In genomic region chr2:230307485-230307884, GRCh38 we compare ENCODE assay signal across 23 cellular contexts. TPM values are rescaled to one million over a fixed set of nuclear protein-coding genes. Genes with fewer than 3 reads are reported as not detected.
DNase-seq lines count a peak whose midpoint lies in the region; ATAC-seq, FAIRE-seq and TF ChIP-seq lines count a peak whose summit lies in the region.
"Had no signal": no experiment of that assay in that cellular context is flagged by ENCODE, and none has a peak within 500 bp of the region (broad histone marks: within the 10 kb centered on the region; RNA-seq: fewer than 3 reads in every experiment).

No MANE protein-coding gene starts in this region.

- H3K4me2 ChIP-seq in HepG2 (ENCODE audit: low read depth, low read length): no peak overlapping the region
- H3K4me2 ChIP-seq: A549; BLaER1 treated with 17β-estradiol and CSF1 and Interleukin-3, amounts not matched to agents 10 nM and 100 nM had no signal

- TF ChIP-seq POLR2A in HepG2 (IDR thresholded peaks at IDR 0.05; ENCODE audit: insufficient read depth in 1 of 2, low read depth in 2 of 2, low read length in 2 of 2) (no peak), right lobe of liver (IDR thresholded peaks at IDR 0.05) (no peak), spleen (IDR thresholded peaks at IDR 0.05) (no peak)

- no peak for DNase-seq in HepG2 (ENCODE audit: low spot score)
- no peak for DNase-seq in right lobe of liver
- DNase-seq in memory B cell (ENCODE audit: low spot score in 2 of 2): no peak
- peak; percentile 63 for DNase-seq in spleen
- no peak for DNase-seq in stimulated activated naive B cell treated with anti-CD40 and anti-IgM and Interleukin-4, amounts not matched to agents 10 μg/mL and 1 μg/mL and 100 μg/mL, for 72 hours
- DNase-seq in NCI-H1092 (lab: John Stamatoyannopoulos, UW): no peak
- no peak for DNase-seq in activated naive CD4-positive, alpha-beta T cell treated with anti-CD3 and anti-CD28 coated beads for 36 hours
- DNase-seq: AML-193; Caco-2; Calu3; CD4-positive, alpha-beta T cell; CD8-positive, alpha-beta T cell; DMS79 treated with DMSO at 0.1 percent for 48 hours; GF-D8 had no signal

- 11% methylated on average over 2 of the region's 2 CpGs for WGBS in HepG2 (ENCODE audit: low lambda C conversion rate)
- 100% methylated on average over 1 of the region's 2 CpGs for WGBS in right lobe of liver (ENCODE audit: insufficient coverage, low coverage, low lambda C conversion rate, missing lambda C conversion rate)
- WGBS in spleen, 5 donors: 85 to 97% (median 95%) methylated on average over 2 of the region's 2 CpGs

- H3K4me3 ChIP-seq in HepG2 (replicated peaks in 1 of 3; ENCODE audit: insufficient read depth in 1 of 3, low read depth in 2 of 3, low read length in 3 of 3) (no peak overlapping the region), right lobe of liver (no peak overlapping the region), spleen (no peak overlapping the region)
- H3K4me3 ChIP-seq: A549; BLaER1 treated with 17β-estradiol and CSF1 and Interleukin-3, amounts not matched to agents 10 nM and 100 nM had no signal

- H3K27ac ChIP-seq in HepG2 (ENCODE audit: extremely low read length, insufficient read depth, low read length) (no peak overlapping the region), right lobe of liver (no peak overlapping the region), spleen (no peak overlapping the region)
- H3K27ac ChIP-seq: 22Rv1; A549; BLaER1 treated with 17β-estradiol and CSF1 and Interleukin-3, amounts not matched to agents 10 nM and 100 nM; C4-2B had no signal

- ATAC-seq in HepG2 (no peak), right lobe of liver (no peak), memory B cell (ENCODE audit: low read depth) (no peak)
- peak in 1 of 2 donors; percentile 8 for ATAC-seq in stimulated activated naive B cell treated with anti-CD40 and anti-IgM and Interleukin-4, amounts not matched to agents 10 μg/mL and 1 μg/mL and 100 μg/mL, for 72 hours (replicated peaks)
- ATAC-seq: A549; CD8-positive, alpha-beta T cell had no signal

- POLR2A ChIA-PET in HepG2 (lab: Yijun Ruan, JAX): no interaction called here

- H3K27me3 ChIP-seq in HepG2 (ENCODE audit: control insufficient read depth in 1 of 2, insufficient read depth in 2 of 2, low read length in 2 of 2) (peaks cover 1 to 39% of the 10 kb centered on the region in 2 experiments; a peak in 4 of 5 replicates), right lobe of liver (no peaks in the 10 kb centered on the region), spleen (replicated peaks in 1 of 7) (no peaks in the 10 kb centered on the region)
- H3K27me3 ChIP-seq: BLaER1 treated with 17β-estradiol and CSF1 and Interleukin-3, amounts not matched to agents 10 nM and 100 nM had no signal

- in situ Hi-C loops in HepG2 (cut with HindIII; ENCODE audit: extremely low pct_ligation_motif_present, low pct_unique_long_range_greater_than_20kb): no loop called here

- no peaks in the 10 kb centered on the region for H3K79me2 ChIP-seq in HepG2 (ENCODE audit: insufficient read depth, low read length)

- no peak for TF ChIP-seq EP300 in HepG2 (IDR thresholded peaks at IDR 0.05; ENCODE audit: low read depth in 2 of 2, low read length in 2 of 2)
- TF ChIP-seq EP300 in HepG2 (CRISPR knock-in tag; IDR thresholded peaks at IDR 0.05; ENCODE audit: borderline replicate concordance): no peak

- no peaks in the 10 kb centered on the region for H4K20me1 ChIP-seq in HepG2 (ENCODE audit: insufficient read depth, low read length)
- H4K20me1 ChIP-seq: BLaER1 treated with 17β-estradiol and CSF1 and Interleukin-3, amounts not matched to agents 10 nM and 100 nM had no signal

- no peak for TF ChIP-seq CTCF in HepG2 (CRISPR knock-in tag; IDR thresholded peaks at IDR 0.05)
- no peak for TF ChIP-seq CTCF in right lobe of liver (IDR thresholded peaks at IDR 0.05)
- TF ChIP-seq CTCF in spleen (IDR thresholded peaks at IDR 0.05 in 8 of 11, conservative IDR thresholded peaks at IDR 0.05 in 3 of 11): no peak

- no peak overlapping the region for H3K4me3 Mint-ChIP-seq in memory B cell
- no peak overlapping the region for H3K4me3 Mint-ChIP-seq in stimulated activated naive B cell treated with anti-CD40 and anti-IgM and Interleukin-4, amounts not matched to agents 10 μg/mL and 1 μg/mL and 100 μg/mL, for 72 hours
- no peak overlapping the region for H3K4me3 Mint-ChIP-seq in activated naive CD4-positive, alpha-beta T cell treated with anti-CD3 and anti-CD28 coated beads for 36 hours
- H3K4me3 Mint-ChIP-seq: B cell; CD4-positive, alpha-beta T cell; CD8-positive, alpha-beta T cell had no signal

- TF ChIP-seq RAD21 in HepG2 (CRISPR knock-in tag; IDR thresholded peaks at IDR 0.05): no peak

- CTCF ChIA-PET in HepG2 (lab: Yijun Ruan, JAX; ENCODE audit: low intra/inter-chr PET ratio, low total read pairs): no interaction called here
- CTCF ChIA-PET in activated naive CD4-positive, alpha-beta T cell treated with anti-CD3 and anti-CD28 coated beads for 36 hours (lab: Charles Lee): interaction anchor here (0.6 kb wide), 1 partner anchor 253 kb away, joined by 3 read pairs; no protein-coding TSS in a partner anchor

- H3K27me3 Mint-ChIP-seq in memory B cell: no peaks in the 10 kb centered on the region
- no peaks in the 10 kb centered on the region for H3K27me3 Mint-ChIP-seq in stimulated activated naive B cell treated with anti-CD40 and anti-IgM and Interleukin-4, amounts not matched to agents 10 μg/mL and 1 μg/mL and 100 μg/mL, for 72 hours
- H3K27me3 Mint-ChIP-seq in activated naive CD4-positive, alpha-beta T cell treated with anti-CD3 and anti-CD28 coated beads for 36 hours (ENCODE audit: low read depth): no peaks in the 10 kb centered on the region
- H3K27me3 Mint-ChIP-seq: B cell; CD4-positive, alpha-beta T cell had no signal

- FAIRE-seq in HepG2 (lab: Jason Lieb, UNC): no peak
- FAIRE-seq: A549, D721Med, G401.6, GM12891, GM19239 had no signal

- H3K9ac ChIP-seq in HepG2 (ENCODE audit: insufficient read depth, low read depth, low read length): no peak overlapping the region
- H3K9ac ChIP-seq: BLaER1 treated with 17β-estradiol and CSF1 and Interleukin-3, amounts not matched to agents 10 nM and 100 nM had no signal

- H3K27ac Mint-ChIP-seq in memory B cell: peak overlapping the region; percentile 63
- peak overlapping the region; percentile 51 for H3K27ac Mint-ChIP-seq in stimulated activated naive B cell treated with anti-CD40 and anti-IgM and Interleukin-4, amounts not matched to agents 10 μg/mL and 1 μg/mL and 100 μg/mL, for 72 hours
- no peak overlapping the region for H3K27ac Mint-ChIP-seq in activated naive CD4-positive, alpha-beta T cell treated with anti-CD3 and anti-CD28 coated beads for 36 hours
- H3K27ac Mint-ChIP-seq: CD4-positive, alpha-beta T cell; CD8-positive, alpha-beta T cell had no signal

- H3K9me3 ChIP-seq in HepG2 (ENCODE audit: low read length): no peaks in the 10 kb centered on the region
- H3K9me3 ChIP-seq in right lobe of liver: no peaks in the 10 kb centered on the region
- peaks cover 0 to 16% (median 9%) of the 10 kb centered on the region in 8 donors for H3K9me3 ChIP-seq in spleen
- H3K9me3 ChIP-seq: A549, Caco-2 had no signal

- H3K36me3 ChIP-seq in HepG2 (replicated peaks in 1 of 2; ENCODE audit: control insufficient read depth in 1 of 2, insufficient read depth in 2 of 2, low read length in 2 of 2) (no peaks in the 10 kb centered on the region), right lobe of liver (no peaks in the 10 kb centered on the region), spleen (peaks cover 0 to 62% (median 10%) of the 10 kb centered on the region in 6 donors)
- H3K36me3 ChIP-seq: BLaER1 treated with 17β-estradiol and CSF1 and Interleukin-3, amounts not matched to agents 10 nM and 100 nM had no signal

- peaks cover 8% of the 10 kb centered on the region for H3K9me3 Mint-ChIP-seq in memory B cell
- H3K9me3 Mint-ChIP-seq in stimulated activated naive B cell treated with anti-CD40 and anti-IgM and Interleukin-4, amounts not matched to agents 10 μg/mL and 1 μg/mL and 100 μg/mL, for 72 hours: peaks cover 13 to 19% of the 10 kb centered on the region in 2 donors
- peaks cover 20% of the 10 kb centered on the region for H3K9me3 Mint-ChIP-seq in activated naive CD4-positive, alpha-beta T cell treated with anti-CD3 and anti-CD28 coated beads for 36 hours

- H3K4me1 Mint-ChIP-seq in memory B cell: peaks cover 9% of the 10 kb centered on the region
- peaks cover 16 to 25% of the 10 kb centered on the region in 2 donors for H3K4me1 Mint-ChIP-seq in stimulated activated naive B cell treated with anti-CD40 and anti-IgM and Interleukin-4, amounts not matched to agents 10 μg/mL and 1 μg/mL and 100 μg/mL, for 72 hours
- no peaks in the 10 kb centered on the region for H3K4me1 Mint-ChIP-seq in activated naive CD4-positive, alpha-beta T cell treated with anti-CD3 and anti-CD28 coated beads for 36 hours (ENCODE audit: low read depth)

- no peaks in the 10 kb centered on the region for H3K4me1 ChIP-seq in HepG2 (ENCODE audit: insufficient read depth, low read length)
- H3K4me1 ChIP-seq in right lobe of liver: no peaks in the 10 kb centered on the region
- H3K4me1 ChIP-seq in spleen: no peaks in the 10 kb centered on the region
- H3K4me1 ChIP-seq: A549, Caco-2 had no signal

- BruUV-seq in HepG2 (replicated peaks; lab: Mats Ljungman, UMichigan): no TSS peak

- intact Hi-C loops in HepG2 (cut with micrococcal nuclease; ENCODE audit: unreplicated experiment) (no loop called here), right lobe of liver (cut with DNase I) (no loop called here), spleen (cut with DNase I; ENCODE audit: low total_unique reads) (no loop called here)
- intact Hi-C loops in activated naive CD4-positive, alpha-beta T cell treated with anti-CD3 and anti-CD28 coated beads for 36 hours (cut with micrococcal nuclease): no loop called here

- peaks cover 51% of the 10 kb centered on the region for H3K36me3 Mint-ChIP-seq in memory B cell
- peaks cover 61 to 82% of the 10 kb centered on the region in 2 donors for H3K36me3 Mint-ChIP-seq in stimulated activated naive B cell treated with anti-CD40 and anti-IgM and Interleukin-4, amounts not matched to agents 10 μg/mL and 1 μg/mL and 100 μg/mL, for 72 hours
- peaks cover 29% of the 10 kb centered on the region for H3K36me3 Mint-ChIP-seq in activated naive CD4-positive, alpha-beta T cell treated with anti-CD3 and anti-CD28 coated beads for 36 hours (ENCODE audit: low read depth)

- no peak overlapping the region for H2AFZ ChIP-seq in HepG2 (ENCODE audit: low read length)

RNA-seq across cellular contexts. Expression of gene SP140L, which starts 19.5 kb away (rescaled TPM):
- total RNA-seq in HepG2 (2016; rRNA removed; fragmentation: Illumina TruSeq; extraction: Trizol) (13.2 and 17.5 TPM in 2 replicates), right lobe of liver (10 to 100 TPM in 5 of 6 experiments, 1 to 10 TPM in 1; 6.6 to 17.9 (median 11.3) TPM), spleen (10 to 100 TPM; 50.3 to 85.7 (median 67.5) TPM)
- 5.6 TPM in 2 replicates for total RNA-seq in HepG2 (2016; cell fraction: cytosol; rRNA removed; fragmentation: Illumina TruSeq; extraction: Trizol; ENCODE audit: low read depth)
- total RNA-seq in HepG2 (2016; cell fraction: insoluble cytoplasmic fraction; rRNA removed; fragmentation: Illumina TruSeq; extraction: Trizol): 13.2 and 18.1 TPM in 2 replicates
- 4.1 and 5.0 TPM in 2 replicates for total RNA-seq in HepG2 (2016; cell fraction: membrane; rRNA removed; fragmentation: Illumina TruSeq; extraction: Trizol)
- total RNA-seq in HepG2 (2016; cell fraction: nucleus; rRNA removed; fragmentation: Illumina TruSeq; extraction: Trizol): 26.0 and 35.8 TPM in 2 replicates
- polyA plus RNA-seq in HepG2 (2011; rRNA removed) (10.9 and 13.7 TPM in 2 replicates), spleen (10 to 100 TPM; 32.0 to 35.1 (median 32.6) TPM)
- 4.5 and 5.7 TPM in 2 replicates for polyA plus RNA-seq in HepG2 (2011; cell fraction: cytosol; rRNA removed)
- 24.8 and 38.1 TPM in 2 replicates for polyA plus RNA-seq in HepG2 (2011; cell fraction: nucleus; rRNA removed)
- 11.8 and 16.1 TPM in 2 replicates for polyA plus RNA-seq in HepG2 (2012)
- polyA plus RNA-seq in HepG2 (2016; cell fraction: cytosol; fragmentation: Illumina TruSeq; extraction: Trizol; ENCODE audit: low read depth): 0.91 and 1.0 TPM in 2 replicates
- polyA plus RNA-seq in HepG2 (2016; cell fraction: insoluble cytoplasmic fraction; fragmentation: Illumina TruSeq; extraction: Trizol; ENCODE audit: low read depth): 15.7 TPM in 2 replicates
- 2.0 and 2.4 TPM in 2 replicates for polyA plus RNA-seq in HepG2 (2016; cell fraction: membrane; fragmentation: Illumina TruSeq; extraction: Trizol; ENCODE audit: low read depth)
- polyA plus RNA-seq in HepG2 (2016; cell fraction: nucleus; fragmentation: Illumina TruSeq; extraction: Trizol; ENCODE audit: insufficient read depth, low read depth): 44.7 and 46.0 TPM in 2 replicates
- polyA minus RNA-seq in HepG2 (2011; rRNA and poly(A)+ RNA removed; ENCODE audit: low replicate concordance): 3.0 and 5.6 TPM in 2 replicates
- polyA minus RNA-seq in HepG2 (2011; cell fraction: cytosol; rRNA and poly(A)+ RNA removed): 3.8 and 4.1 TPM in 2 replicates
- polyA minus RNA-seq in HepG2 (2011; cell fraction: nucleus; rRNA and poly(A)+ RNA removed): 33.9 and 48.9 TPM in 2 replicates
- total RNA-seq in activated naive CD4-positive, alpha-beta T cell treated with anti-CD3 and anti-CD28 coated beads for 36 hours: 10 to 100 TPM; 41.8 to 44.7 TPM
- total RNA-seq: Caco-2 had no signal
